Comparison of ENCODE assay signal across 7 cellular contexts in genomic region chr7:13806089-13806867, GRCh38.
A peak's percentile ranks its signal among the peaks of the same experiment; 100 is the strongest.
DNase-seq lines count a peak whose midpoint lies in the region; FAIRE-seq and TF ChIP-seq lines count a peak whose summit lies in the region.
"Not testable (repeated sequence)": the region's sequence is repeated elsewhere in the genome, so short reads cannot be mapped to it uniquely, and the experiment has no call there.

No MANE protein-coding gene starts in this region.

- not testable (repeated sequence) for H4K5ac ChIP-seq in H1 (ENCODE audit: insufficient read length, low read depth, low read length)

- not testable (repeated sequence) for H3K14ac ChIP-seq in H1 (ENCODE audit: insufficient read length)

- not testable (repeated sequence) for H3K4ac ChIP-seq in H1 (replicated peaks; ENCODE audit: insufficient read length, low read depth, low read length)

- 68% methylated on average over 27 of the region's 33 CpGs; no CpG with 5 or more reads in 1 of the 2 experiments for WGBS in H1 (ENCODE audit: extremely low coverage in 1 of 2, insufficient coverage in 1 of 2, insufficient read length in 1 of 2, insufficient replicate concordance in 2 of 2, low coverage in 1 of 2, low lambda C conversion rate in 2 of 2, missing lambda C conversion rate in 1 of 2), 2 experiments
- 69% methylated on average over 33 of the region's 33 CpGs for WGBS in hepatocyte (ENCODE audit: low lambda C conversion rate, missing lambda C conversion rate)

- peak in 1 of 2 experiments; percentile 22; a peak in 2 of 4 replicates for TF ChIP-seq RAD21 in H1 (IDR thresholded peaks at IDR 0.05 in 1 of 2, conservative IDR thresholded peaks at IDR 0.05 in 1 of 2; ENCODE audit: low read depth in 2 of 2, low read length in 2 of 2)

- peak overlapping the region; percentile 46 to 60 for H3K4me2 ChIP-seq in H1 (ENCODE audit: insufficient read depth in 1 of 2, low read depth in 2 of 2, low read length in 2 of 2)
- H3K4me2 ChIP-seq in hepatocyte = peak overlapping the region; percentile 50

- H4K8ac ChIP-seq in H1 (ENCODE audit: extremely low read depth, insufficient read depth, low read length) = not testable (repeated sequence)

- not testable (repeated sequence) for H3K27ac ChIP-seq in HUES48 (ENCODE audit: low read depth, low read length); H1 (ENCODE audit: low read depth, low read length); hepatocyte

- peaks cover 13% of the 10 kb centered on the region for H3K9me3 Mint-ChIP-seq in activated CD4-positive, alpha-beta T cell treated with anti-CD3 and anti-CD28 coated beads, Interleukin-2, amount 10 ng/mL, durations not matched to agents 24 days and 14 days
- H3K9me3 Mint-ChIP-seq in osteocyte (ENCODE audit: unreplicated experiment) = not testable (repeated sequence)

- H3K36me3 Mint-ChIP-seq in activated CD4-positive, alpha-beta T cell treated with anti-CD3 and anti-CD28 coated beads, Interleukin-2, amount 10 ng/mL, durations not matched to agents 24 days and 14 days (ENCODE audit: low read depth); osteocyte (ENCODE audit: unreplicated experiment): not testable (repeated sequence)

- not testable (repeated sequence) for H3K36me3 ChIP-seq in HUES48 (ENCODE audit: control insufficient read depth, insufficient read depth, low read length); H1 (ENCODE audit: control insufficient read depth in 2 of 4, insufficient read depth in 4 of 4, low read length in 3 of 4); hepatocyte (replicated peaks; ENCODE audit: insufficient read depth, low read depth)

- not testable (repeated sequence) for H3K4me1 ChIP-seq in HUES48 (ENCODE audit: control insufficient read depth, insufficient read depth, low read length); hepatocyte (ENCODE audit: insufficient read depth)
- H3K4me1 ChIP-seq in H1 (replicated peaks in 1 of 4; ENCODE audit: control insufficient read depth in 3 of 4, insufficient read depth in 4 of 4, low read length in 3 of 4) = peaks cover 0 to 14% (median 0%) of the 10 kb centered on the region in 4 experiments; a peak in 2 of 7 replicates

- H3K56ac ChIP-seq in H1 (replicated peaks; ENCODE audit: insufficient read length, low read depth, low read length) = not testable (repeated sequence)

- DNase-seq in DMS53 (lab: John Stamatoyannopoulos, UW) = peak; percentile 42
- peak; percentile 11 for DNase-seq in activated CD4-positive, alpha-beta T cell treated with anti-CD3 and anti-CD28 coated beads, Interleukin-2, amount 10 ng/mL, durations not matched to agents 24 days and 14 days
- peak in 1 of 2 experiments; percentile 81 for DNase-seq in H1 (ENCODE audit: low read depth in 1 of 2, low spot score in 2 of 2)
- DNase-seq in hepatocyte (ENCODE audit: low spot score); osteocyte (ENCODE audit: extremely low spot score, unreplicated experiment): not testable (repeated sequence)

- H2AK5ac ChIP-seq in H1 (ENCODE audit: low read depth, low read length) = not testable (repeated sequence)

- not testable (repeated sequence) for H2BK5ac ChIP-seq in H1 (ENCODE audit: low read depth, low read length)

- CTCF ChIA-PET in H1 (lab: Charles Lee; ENCODE audit: partially characterized antibody) = interaction anchor here (0.6 to 1.7 kb wide), 3 partner anchors 12 to 440 kb away, joined by 3 to 5 read pairs (median 4); no protein-coding TSS in a partner anchor

- H3K4me3 Mint-ChIP-seq in activated CD4-positive, alpha-beta T cell treated with anti-CD3 and anti-CD28 coated beads, Interleukin-2, amount 10 ng/mL, durations not matched to agents 24 days and 14 days = not testable (repeated sequence)
- peak overlapping the region; percentile 54 for H3K4me3 Mint-ChIP-seq in osteocyte (ENCODE audit: unreplicated experiment)

- FAIRE-seq in H1 (lab: Jason Lieb, UNC) = not testable (repeated sequence)

- not testable (repeated sequence) for H3K27ac Mint-ChIP-seq in activated CD4-positive, alpha-beta T cell treated with anti-CD3 and anti-CD28 coated beads, Interleukin-2, amount 10 ng/mL, durations not matched to agents 24 days and 14 days; osteocyte (ENCODE audit: unreplicated experiment)

- not testable (repeated sequence) for H3K23ac ChIP-seq in H1 (ENCODE audit: insufficient read length)

- not testable (repeated sequence) for H2BK120ac ChIP-seq in H1 (replicated peaks; ENCODE audit: low read depth, low read length)

- peak overlapping the region; percentile 64 for H3K4me3 ChIP-seq in HUES48 (ENCODE audit: low read depth, low read length)
- H3K4me3 ChIP-seq in H1 (ENCODE audit: extremely low read depth in 1 of 4, insufficient read depth in 2 of 4, low read depth in 3 of 4, low read length in 4 of 4) = peak overlapping the region; percentile 15 to 59 (median 40)
- peak overlapping the region; percentile 20 for H3K4me3 ChIP-seq in hepatocyte
- peak overlapping the region; percentile 28; the same call in 1 of the 2 replicates for H3K4me3 ChIP-seq in iPS-18c (ENCODE audit: insufficient read depth, low read depth, low read length)

- TF ChIP-seq POLR2A in H1 (IDR thresholded peaks at IDR 0.05; ENCODE audit: control extremely low read depth in 1 of 2, low read depth in 2 of 2, low read length in 2 of 2) = not testable (repeated sequence)

- not testable (repeated sequence) for H3K79me1 ChIP-seq in H1 (ENCODE audit: low read depth, low read length)

- TF ChIP-seq EP300 in H1 (IDR thresholded peaks at IDR 0.05; ENCODE audit: borderline replicate concordance in 1 of 2, low read depth in 2 of 2, low read length in 2 of 2) = not testable (repeated sequence)

- POLR2A ChIA-PET in H1 (lab: Charles Lee; ENCODE audit: partially characterized antibody) = interaction anchor here (0.7 to 2.4 kb wide), 7 partner anchors 9 to 185 kb away, joined by 3 to 9 read pairs (median 3); partner anchors contain the start of gene ETV1

- H3K9me3 ChIP-seq in HUES48 (ENCODE audit: control insufficient read depth, insufficient read depth, low read length); H1 (ENCODE audit: insufficient read depth in 2 of 2, low read depth in 1 of 2, low read length in 1 of 2); hepatocyte (ENCODE audit: low read depth); iPS-18c (ENCODE audit: control insufficient read depth, insufficient read depth, low read length): not testable (repeated sequence)

- not testable (repeated sequence) for H3K23me2 ChIP-seq in H1 (ENCODE audit: low read depth, low read length)

- H3K18ac ChIP-seq in H1 (ENCODE audit: extremely low read depth, low read length) = not testable (repeated sequence)

- not testable (repeated sequence) for H4K91ac ChIP-seq in H1 (replicated peaks; ENCODE audit: insufficient read length, low read length)

- intact Hi-C loops in activated CD4-positive, alpha-beta T cell treated with anti-CD3 and anti-CD28 coated beads, Interleukin-2, amount 10 ng/mL, durations not matched to agents 24 days and 14 days (cut with micrococcal nuclease) = not testable (repeated sequence)

- not testable (repeated sequence) for H4K20me1 ChIP-seq in H1 (replicated peaks in 1 of 2; ENCODE audit: control insufficient read depth in 1 of 2, insufficient read depth in 2 of 2, low read length in 2 of 2); hepatocyte (ENCODE audit: insufficient read depth, poor library complexity, severe bottlenecking)

- H3K9ac ChIP-seq in HUES48 (ENCODE audit: low read depth, low read length) (peak overlapping the region; percentile 61; the same call in 1 of the 2 replicates), H1 (replicated peaks in 1 of 4; ENCODE audit: extremely low read depth in 1 of 4, low read depth in 3 of 4, low read length in 3 of 4) (peak overlapping the region in 3 of 4 experiments; percentile 29 to 55 (median 54); a peak in 4 of 7 replicates)

- H2BK15ac ChIP-seq in H1 (ENCODE audit: low read length) = not testable (repeated sequence)

- H3K27me3 ChIP-seq in HUES48 (ENCODE audit: control insufficient read depth, insufficient read depth, low read length); H1 (replicated peaks in 1 of 4; ENCODE audit: control insufficient read depth in 3 of 4, extremely low read depth in 1 of 4, insufficient read depth in 3 of 4, low read length in 3 of 4); hepatocyte: not testable (repeated sequence)

- not testable (repeated sequence) for H3K9me2 ChIP-seq in hepatocyte (replicated peaks; ENCODE audit: insufficient read depth)

- not testable (repeated sequence) for H3K4me1 Mint-ChIP-seq in activated CD4-positive, alpha-beta T cell treated with anti-CD3 and anti-CD28 coated beads, Interleukin-2, amount 10 ng/mL, durations not matched to agents 24 days and 14 days; osteocyte (ENCODE audit: unreplicated experiment)

- TF ChIP-seq CTCF in H1 (IDR thresholded peaks at IDR 0.05; ENCODE audit: control extremely low read depth in 1 of 3, insufficient read depth in 1 of 3, low read depth in 1 of 3, low read length in 3 of 3); hepatocyte (IDR thresholded peaks at IDR 0.05; ENCODE audit: poor library complexity); osteocyte (IDR thresholded peaks at IDR 0.05): not testable (repeated sequence)

- not testable (repeated sequence) for H3K27me3 Mint-ChIP-seq in activated CD4-positive, alpha-beta T cell treated with anti-CD3 and anti-CD28 coated beads, Interleukin-2, amount 10 ng/mL, durations not matched to agents 24 days and 14 days; osteocyte (ENCODE audit: unreplicated experiment)

- H3K79me2 ChIP-seq in H1 (ENCODE audit: control insufficient read depth in 1 of 2, insufficient read depth in 2 of 2, low read length in 2 of 2); hepatocyte: not testable (repeated sequence)

- H2BK20ac ChIP-seq in H1 (ENCODE audit: low read length) = not testable (repeated sequence)

- H2BK12ac ChIP-seq in H1 (ENCODE audit: low read depth, low read length) = not testable (repeated sequence)

- not testable (repeated sequence) for H2AFZ ChIP-seq in H1 (ENCODE audit: low read length)
- peak overlapping the region; percentile 40 for H2AFZ ChIP-seq in hepatocyte

TF ChIP-seq in H1, 55 proteins besides CTCF, POLR2A, EP300 and RAD21:
- peak; percentile 38; the same call in 1 of the 2 replicates for TF ChIP-seq RBBP5 (IDR thresholded peaks at IDR 0.05; ENCODE audit: borderline replicate concordance, low read depth, low read length)
- peak; percentile 69; the same call in 1 of the 2 replicates for TF ChIP-seq YY1 (IDR thresholded peaks at IDR 0.05; ENCODE audit: low read depth, low read length)
- TF ChIP-seq TAF1 (IDR thresholded peaks at IDR 0.05; ENCODE audit: low read depth, low read length) = 0 out of 2 replicates have a peak, but pooled peaks have one; percentile 14
TF ChIP-seq in H1: peak in this region for 3; not testable (repeated sequence) for 52.
